In genomic region chr11:73978576-73979086, GRCh38 we compare ENCODE assay signal across 1 cellular context.
TF ChIP-seq lines count a peak whose summit lies in the region.

No MANE protein-coding gene starts in this region.

TF ChIP-seq in GM12878, 131 proteins besides CTCF, POLR2A, EP300 and RAD21:
- 0 out of 2 replicates have a peak, but pooled peaks have one; percentile 7 for TF ChIP-seq SMAD5 (IDR thresholded peaks at IDR 0.05; ENCODE audit: low read depth)
- TF ChIP-seq IKZF2 (IDR thresholded peaks at IDR 0.05), result no peak
